13 cellular contexts compared by ENCODE assay signal in the genomic region with DNA sequence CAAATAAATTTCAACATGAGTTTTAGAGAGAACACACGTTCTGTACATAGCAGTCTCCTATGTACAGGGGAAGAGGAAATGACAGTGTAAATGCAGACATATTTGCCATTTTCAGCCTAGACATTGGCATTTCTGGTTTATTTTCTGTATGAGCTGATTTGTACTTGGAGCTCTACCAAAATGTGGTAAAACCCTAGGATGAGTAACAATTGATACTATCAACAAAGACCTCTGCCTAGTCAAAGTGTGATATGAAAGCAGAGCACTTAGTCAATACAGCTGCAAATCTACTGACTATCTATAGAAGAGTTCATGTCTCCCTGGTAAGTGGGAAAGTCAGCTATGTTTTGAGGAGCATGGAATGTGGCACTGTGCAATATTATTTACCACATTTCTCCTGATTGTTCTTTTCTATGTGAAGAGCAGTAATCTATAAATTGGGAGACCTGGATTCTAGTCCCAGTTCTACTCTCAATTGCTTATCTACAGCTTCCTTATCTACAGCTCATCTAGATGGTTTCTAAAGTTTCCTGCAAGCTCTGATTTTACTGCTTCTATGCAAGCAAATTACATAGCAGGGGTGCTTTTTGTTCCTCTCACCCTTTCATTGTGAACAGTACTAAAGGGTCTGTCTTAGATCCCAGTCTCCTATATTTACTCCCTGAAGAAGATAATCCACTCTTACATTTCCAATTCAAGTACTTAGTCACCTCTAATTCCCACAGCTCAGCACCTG.
DNase-seq lines count a peak whose midpoint lies in the region; ATAC-seq, FAIRE-seq and TF ChIP-seq lines count a peak whose summit lies in the region.
"Had no signal": no experiment of that assay in that cellular context is flagged by ENCODE, and none has a peak within 500 bp of the region (broad histone marks: within the 10 kb centered on the region; RNA-seq: fewer than 3 reads in every experiment).

No MANE protein-coding gene starts in this region.

- H3K27me3 Mint-ChIP-seq in activated CD8-positive, alpha-beta T cell treated with anti-CD3 and anti-CD28 coated beads for 36 hours: peaks cover 8% of the 10 kb centered on the region
- peaks cover 18% of the 10 kb centered on the region for H3K27me3 Mint-ChIP-seq in activated CD8-positive, alpha-beta T cell treated with anti-CD3 and anti-CD28 coated beads, Interleukin-2, amount 10 ng/mL, durations not matched to agents 7 days and 5 days (ENCODE audit: low read depth)
- H3K27me3 Mint-ChIP-seq in stimulated activated memory B cell treated with anti-CD40 and anti-IgM and Interleukin-4, amounts not matched to agents 10 μg/mL and 1 μg/mL and 100 μg/mL, for 72 hours: no peaks in the 10 kb centered on the region
- peaks cover 47% of the 10 kb centered on the region for H3K27me3 Mint-ChIP-seq in activated T-helper 2 cell treated with anti-CD3 and anti-CD28 coated beads, Interferon-gamma antibody, Interleukin-2, Interleukin-4, amounts not matched to agents 10 μg/mL and 5 μg/mL and 100 μg/mL, durations not matched to agents 14 hours and 24 hours and 36 hours (ENCODE audit: low read depth)
- peaks cover 11% of the 10 kb centered on the region for H3K27me3 Mint-ChIP-seq in activated T-helper 1 cell treated with anti-CD3 and anti-CD28 coated beads, Interleukin-12 subunit alpha, Interleukin-12 subunit beta, Interleukin-2, Interleukin-4 antibody, amounts not matched to agents 30 ng/mL and 10 ng/mL and 1 ng/mL, durations not matched to agents 14 hours and 24 hours and 36 hours (ENCODE audit: insufficient read depth)

- H3K4me1 Mint-ChIP-seq in activated CD8-positive, alpha-beta T cell treated with anti-CD3 and anti-CD28 coated beads for 36 hours (ENCODE audit: low read depth): peaks cover 9% of the 10 kb centered on the region
- H3K4me1 Mint-ChIP-seq in activated CD8-positive, alpha-beta T cell treated with anti-CD3 and anti-CD28 coated beads, Interleukin-2, amount 10 ng/mL, durations not matched to agents 7 days and 5 days (ENCODE audit: low read depth): peaks cover 5% of the 10 kb centered on the region
- H3K4me1 Mint-ChIP-seq in stimulated activated memory B cell treated with anti-CD40 and anti-IgM and Interleukin-4, amounts not matched to agents 10 μg/mL and 1 μg/mL and 100 μg/mL, for 72 hours: peaks cover 23% of the 10 kb centered on the region
- peaks cover 7% of the 10 kb centered on the region for H3K4me1 Mint-ChIP-seq in activated T-helper 2 cell treated with anti-CD3 and anti-CD28 coated beads, Interferon-gamma antibody, Interleukin-2, Interleukin-4, amounts not matched to agents 10 μg/mL and 5 μg/mL and 100 μg/mL, durations not matched to agents 14 hours and 24 hours and 36 hours (ENCODE audit: low read depth)
- H3K4me1 Mint-ChIP-seq in activated T-helper 1 cell treated with anti-CD3 and anti-CD28 coated beads, Interleukin-12 subunit alpha, Interleukin-12 subunit beta, Interleukin-2, Interleukin-4 antibody, amounts not matched to agents 30 ng/mL and 10 ng/mL and 1 ng/mL, durations not matched to agents 14 hours and 24 hours and 36 hours (ENCODE audit: low read depth): no peaks in the 10 kb centered on the region
- H3K4me1 Mint-ChIP-seq: T-helper 17 cell had no signal

- FAIRE-seq in kidney (lab: Jason Lieb, UNC): no peak
- FAIRE-seq: A204.1 had no signal

- no peaks in the 10 kb centered on the region for H3K4me1 ChIP-seq in kidney (ENCODE audit: control insufficient read depth in 1 of 2, insufficient read depth in 1 of 2, low read depth in 1 of 2, low read length in 2 of 2)

- no peak overlapping the region for H3K4me3 Mint-ChIP-seq in activated CD8-positive, alpha-beta T cell treated with anti-CD3 and anti-CD28 coated beads for 36 hours
- H3K4me3 Mint-ChIP-seq in activated CD8-positive, alpha-beta T cell treated with anti-CD3 and anti-CD28 coated beads, Interleukin-2, amount 10 ng/mL, durations not matched to agents 7 days and 5 days: no peak overlapping the region
- no peak overlapping the region for H3K4me3 Mint-ChIP-seq in stimulated activated memory B cell treated with anti-CD40 and anti-IgM and Interleukin-4, amounts not matched to agents 10 μg/mL and 1 μg/mL and 100 μg/mL, for 72 hours
- no peak overlapping the region for H3K4me3 Mint-ChIP-seq in activated T-helper 2 cell treated with anti-CD3 and anti-CD28 coated beads, Interferon-gamma antibody, Interleukin-2, Interleukin-4, amounts not matched to agents 10 μg/mL and 5 μg/mL and 100 μg/mL, durations not matched to agents 14 hours and 24 hours and 36 hours (ENCODE audit: low read depth)
- H3K4me3 Mint-ChIP-seq in activated T-helper 1 cell treated with anti-CD3 and anti-CD28 coated beads, Interleukin-12 subunit alpha, Interleukin-12 subunit beta, Interleukin-2, Interleukin-4 antibody, amounts not matched to agents 30 ng/mL and 10 ng/mL and 1 ng/mL, durations not matched to agents 14 hours and 24 hours and 36 hours: no peak overlapping the region
- H3K4me3 Mint-ChIP-seq: T-helper 17 cell had no signal

- ATAC-seq in activated CD8-positive, alpha-beta T cell treated with anti-CD3 and anti-CD28 coated beads for 36 hours: peak; percentile 85
- ATAC-seq in activated CD8-positive, alpha-beta T cell treated with anti-CD3 and anti-CD28 coated beads, Interleukin-2, amount 10 ng/mL, durations not matched to agents 7 days and 5 days: no peak
- ATAC-seq in HG02623 (IDR thresholded peaks at IDR 0.05; ENCODE audit: unreplicated experiment) (peak; percentile 78), HG03558 (IDR thresholded peaks at IDR 0.05; ENCODE audit: extremely low read depth, unreplicated experiment) (peak; percentile 50)
- ATAC-seq in stimulated activated memory B cell treated with anti-CD40 and anti-IgM and Interleukin-4, amounts not matched to agents 10 μg/mL and 1 μg/mL and 100 μg/mL, for 72 hours: peak; percentile 50
- ATAC-seq: left lobe of liver, T-helper 17 cell had no signal

- no peaks in the 10 kb centered on the region for H3K9me3 ChIP-seq in kidney (ENCODE audit: control insufficient read depth in 1 of 2, low read length in 2 of 2)

- no peak overlapping the region for H3K27ac Mint-ChIP-seq in activated CD8-positive, alpha-beta T cell treated with anti-CD3 and anti-CD28 coated beads for 36 hours
- no peak overlapping the region for H3K27ac Mint-ChIP-seq in activated CD8-positive, alpha-beta T cell treated with anti-CD3 and anti-CD28 coated beads, Interleukin-2, amount 10 ng/mL, durations not matched to agents 7 days and 5 days
- no peak overlapping the region for H3K27ac Mint-ChIP-seq in stimulated activated memory B cell treated with anti-CD40 and anti-IgM and Interleukin-4, amounts not matched to agents 10 μg/mL and 1 μg/mL and 100 μg/mL, for 72 hours
- no peak overlapping the region for H3K27ac Mint-ChIP-seq in activated T-helper 2 cell treated with anti-CD3 and anti-CD28 coated beads, Interferon-gamma antibody, Interleukin-2, Interleukin-4, amounts not matched to agents 10 μg/mL and 5 μg/mL and 100 μg/mL, durations not matched to agents 14 hours and 24 hours and 36 hours
- H3K27ac Mint-ChIP-seq in activated T-helper 1 cell treated with anti-CD3 and anti-CD28 coated beads, Interleukin-12 subunit alpha, Interleukin-12 subunit beta, Interleukin-2, Interleukin-4 antibody, amounts not matched to agents 30 ng/mL and 10 ng/mL and 1 ng/mL, durations not matched to agents 14 hours and 24 hours and 36 hours: no peak overlapping the region
- H3K27ac Mint-ChIP-seq: T-helper 17 cell had no signal

- TF ChIP-seq CTCF in activated CD8-positive, alpha-beta T cell treated with anti-CD3 and anti-CD28 coated beads for 36 hours (IDR thresholded peaks at IDR 0.05): no peak
- no peak for TF ChIP-seq CTCF in kidney (IDR thresholded peaks at IDR 0.05; ENCODE audit: borderline replicate concordance, extremely low read depth, insufficient read depth)

- no peak overlapping the region for H3K9ac ChIP-seq in kidney (ENCODE audit: low read length in 2 of 2)

- no peak for DNase-seq in activated CD8-positive, alpha-beta T cell treated with anti-CD3 and anti-CD28 coated beads for 36 hours
- no peak for DNase-seq in activated CD8-positive, alpha-beta T cell treated with anti-CD3 and anti-CD28 coated beads, Interleukin-2, amount 10 ng/mL, durations not matched to agents 7 days and 5 days
- DNase-seq in kidney: no peak
- DNase-seq in activated T-helper 2 cell treated with anti-CD3 and anti-CD28 coated beads, Interferon-gamma antibody, Interleukin-2, Interleukin-4, amounts not matched to agents 10 μg/mL and 5 μg/mL and 100 μg/mL, durations not matched to agents 14 hours and 24 hours and 36 hours (ENCODE audit: low spot score): no peak
- no peak for DNase-seq in activated T-helper 1 cell treated with anti-CD3 and anti-CD28 coated beads, Interleukin-12 subunit alpha, Interleukin-12 subunit beta, Interleukin-2, Interleukin-4 antibody, amounts not matched to agents 30 ng/mL and 10 ng/mL and 1 ng/mL, durations not matched to agents 14 hours and 24 hours and 36 hours (ENCODE audit: low spot score)
- DNase-seq: activated gamma-delta T cell treated with Interleukin-2 at 50 U/mL for 16 hours, NCI-H524 treated with DMSO at 0.1 percent for 48 hours, T-helper 17 cell had no signal

- no peaks in the 10 kb centered on the region for H3K36me3 ChIP-seq in kidney (ENCODE audit: control insufficient read depth in 1 of 2, insufficient read depth in 2 of 2, low read length in 2 of 2)

- intact Hi-C loops in activated CD8-positive, alpha-beta T cell treated with anti-CD3 and anti-CD28 coated beads for 36 hours (cut with micrococcal nuclease): no loop called here
- intact Hi-C loops in kidney (cut with DNase I): no loop called here
- intact Hi-C loops in activated T-helper 2 cell treated with anti-CD3 and anti-CD28 coated beads, Interferon-gamma antibody, Interleukin-2, Interleukin-4, amounts not matched to agents 10 μg/mL and 5 μg/mL and 100 μg/mL, durations not matched to agents 14 hours and 24 hours and 36 hours (cut with micrococcal nuclease): loop anchor here (1.0 to 10.0 kb wide), 4 partner anchors 120 to 460 kb away; a partner anchor contains a TSS
- intact Hi-C loops in activated T-helper 1 cell treated with anti-CD3 and anti-CD28 coated beads, Interleukin-12 subunit alpha, Interleukin-12 subunit beta, Interleukin-2, Interleukin-4 antibody, amounts not matched to agents 30 ng/mL and 10 ng/mL and 1 ng/mL, durations not matched to agents 14 hours and 24 hours and 36 hours (cut with micrococcal nuclease): no loop called here

- H3K27ac ChIP-seq in kidney (ENCODE audit: low read depth in 2 of 2, low read length in 2 of 2): no peak overlapping the region

- H3K36me3 Mint-ChIP-seq in activated CD8-positive, alpha-beta T cell treated with anti-CD3 and anti-CD28 coated beads for 36 hours (ENCODE audit: low read depth): no peaks in the 10 kb centered on the region
- no peaks in the 10 kb centered on the region for H3K36me3 Mint-ChIP-seq in activated CD8-positive, alpha-beta T cell treated with anti-CD3 and anti-CD28 coated beads, Interleukin-2, amount 10 ng/mL, durations not matched to agents 7 days and 5 days (ENCODE audit: low read depth)
- H3K36me3 Mint-ChIP-seq in stimulated activated memory B cell treated with anti-CD40 and anti-IgM and Interleukin-4, amounts not matched to agents 10 μg/mL and 1 μg/mL and 100 μg/mL, for 72 hours: no peaks in the 10 kb centered on the region
- no peaks in the 10 kb centered on the region for H3K36me3 Mint-ChIP-seq in activated T-helper 2 cell treated with anti-CD3 and anti-CD28 coated beads, Interferon-gamma antibody, Interleukin-2, Interleukin-4, amounts not matched to agents 10 μg/mL and 5 μg/mL and 100 μg/mL, durations not matched to agents 14 hours and 24 hours and 36 hours (ENCODE audit: low read depth)
- H3K36me3 Mint-ChIP-seq in activated T-helper 1 cell treated with anti-CD3 and anti-CD28 coated beads, Interleukin-12 subunit alpha, Interleukin-12 subunit beta, Interleukin-2, Interleukin-4 antibody, amounts not matched to agents 30 ng/mL and 10 ng/mL and 1 ng/mL, durations not matched to agents 14 hours and 24 hours and 36 hours (ENCODE audit: low read depth): no peaks in the 10 kb centered on the region

- H3K4me3 ChIP-seq in kidney (ENCODE audit: low read length in 2 of 2): no peak overlapping the region

- no peaks in the 10 kb centered on the region for H3K9me3 Mint-ChIP-seq in activated CD8-positive, alpha-beta T cell treated with anti-CD3 and anti-CD28 coated beads for 36 hours
- no peaks in the 10 kb centered on the region for H3K9me3 Mint-ChIP-seq in activated CD8-positive, alpha-beta T cell treated with anti-CD3 and anti-CD28 coated beads, Interleukin-2, amount 10 ng/mL, durations not matched to agents 7 days and 5 days (ENCODE audit: insufficient read depth)
- H3K9me3 Mint-ChIP-seq in stimulated activated memory B cell treated with anti-CD40 and anti-IgM and Interleukin-4, amounts not matched to agents 10 μg/mL and 1 μg/mL and 100 μg/mL, for 72 hours: peaks cover 4% of the 10 kb centered on the region
- H3K9me3 Mint-ChIP-seq in activated T-helper 2 cell treated with anti-CD3 and anti-CD28 coated beads, Interferon-gamma antibody, Interleukin-2, Interleukin-4, amounts not matched to agents 10 μg/mL and 5 μg/mL and 100 μg/mL, durations not matched to agents 14 hours and 24 hours and 36 hours: no peaks in the 10 kb centered on the region
- H3K9me3 Mint-ChIP-seq in activated T-helper 1 cell treated with anti-CD3 and anti-CD28 coated beads, Interleukin-12 subunit alpha, Interleukin-12 subunit beta, Interleukin-2, Interleukin-4 antibody, amounts not matched to agents 30 ng/mL and 10 ng/mL and 1 ng/mL, durations not matched to agents 14 hours and 24 hours and 36 hours: no peaks in the 10 kb centered on the region

- CTCF ChIA-PET in activated CD8-positive, alpha-beta T cell treated with anti-CD3 and anti-CD28 coated beads for 36 hours (lab: Charles Lee): interaction anchor here (0.6 to 1.3 kb wide), 4 partner anchors 15 to 54 kb away, joined by 3 to 7 read pairs (median 4); no protein-coding TSS in a partner anchor
- CTCF ChIA-PET in activated CD8-positive, alpha-beta T cell treated with anti-CD3 and anti-CD28 coated beads, Interleukin-2, amount 10 ng/mL, durations not matched to agents 7 days and 5 days (lab: Charles Lee): interaction anchor here (1.2 kb wide), 1 partner anchor 54 kb away, joined by 3 read pairs; no protein-coding TSS in a partner anchor

- POLR2A ChIA-PET in activated CD8-positive, alpha-beta T cell treated with anti-CD3 and anti-CD28 coated beads for 36 hours (lab: Charles Lee): no interaction called here
- POLR2A ChIA-PET in activated CD8-positive, alpha-beta T cell treated with anti-CD3 and anti-CD28 coated beads, Interleukin-2, amount 10 ng/mL, durations not matched to agents 7 days and 5 days (lab: Charles Lee): interaction anchor here (0.6 kb wide), 1 partner anchor 164 kb away, joined by 3 read pairs; no protein-coding TSS in a partner anchor
